ENCODE assay signal across 11 cellular contexts in genomic region chr1:41674501-41674900, GRCh38.
A peak's percentile ranks its signal among the peaks of the same experiment; 100 is the strongest.
DNase-seq lines count a peak whose midpoint lies in the region; ATAC-seq and TF ChIP-seq lines count a peak whose summit lies in the region.
"Had no signal": no experiment of that assay in that cellular context is flagged by ENCODE, and none has a peak within 500 bp of the region (broad histone marks: within the 10 kb centered on the region; RNA-seq: fewer than 3 reads in every experiment).

No MANE protein-coding gene starts in this region.

- no peaks in the 10 kb centered on the region for H3K36me3 Mint-ChIP-seq in activated CD4-positive, alpha-beta T cell treated with anti-CD3 and anti-CD28 coated beads for 36 hours (ENCODE audit: low read depth)
- no peaks in the 10 kb centered on the region for H3K36me3 Mint-ChIP-seq in CD8-positive, alpha-beta memory T cell
- H3K36me3 Mint-ChIP-seq in T-cell: no peaks in the 10 kb centered on the region
- no peaks in the 10 kb centered on the region for H3K36me3 Mint-ChIP-seq in naive B cell

- CTCF ChIA-PET in activated CD4-positive, alpha-beta T cell treated with anti-CD3 and anti-CD28 coated beads for 36 hours (lab: Charles Lee): interaction anchor here (1.0 to 2.4 kb wide), 5 partner anchors 11 to 53 kb away, joined by 3 to 9 read pairs (median 4); no protein-coding TSS in a partner anchor
- CTCF ChIA-PET in CD8-positive, alpha-beta memory T cell (lab: Charles Lee): interaction anchor here (3.5 kb wide), 1 partner anchor 8 kb away, joined by 15 read pairs; no protein-coding TSS in a partner anchor
- CTCF ChIA-PET in T-cell (lab: Charles Lee): no interaction called here

- intact Hi-C loops in activated CD4-positive, alpha-beta T cell treated with anti-CD3 and anti-CD28 coated beads for 36 hours (cut with DNase I, micrococcal nuclease): no loop called here
- intact Hi-C loops in Right ventricle myocardium superior (cut with DNase I): no loop called here

- H3K4me3 Mint-ChIP-seq in activated CD4-positive, alpha-beta T cell treated with anti-CD3 and anti-CD28 coated beads for 36 hours: no peak overlapping the region
- peak overlapping the region in 2 of 7 donors; percentile 70 to 74 for H3K4me3 Mint-ChIP-seq in CD8-positive, alpha-beta memory T cell
- H3K4me3 Mint-ChIP-seq in T-cell (peak overlapping the region in 1 of 3 donors; percentile 78), naive B cell (peak overlapping the region in 6 of 8 donors; percentile 51 to 90 (median 70))

- POLR2A ChIA-PET in activated CD4-positive, alpha-beta T cell treated with anti-CD3 and anti-CD28 coated beads for 36 hours (lab: Charles Lee): interaction anchor here (2.2 kb wide), 1 partner anchor 13 kb away, joined by 6 read pairs; no protein-coding TSS in a partner anchor
- POLR2A ChIA-PET in CD8-positive, alpha-beta memory T cell (lab: Charles Lee): no interaction called here
- POLR2A ChIA-PET in T-cell (lab: Charles Lee): interaction anchor here in 1 of 2 donors (0.5 to 0.7 kb wide), 2 partner anchors 65 to 1451 kb away, joined by 3 to 6 read pairs; no protein-coding TSS in a partner anchor

- no peak for ATAC-seq in activated CD4-positive, alpha-beta T cell treated with anti-CD3 and anti-CD28 coated beads for 36 hours
- ATAC-seq in T-cell (replicated peaks in 1 of 4) (no peak), naive B cell (ENCODE audit: low read depth in 2 of 2) (no peak), Right ventricle myocardium superior (ENCODE audit: poor library complexity) (no peak), HG02840 (IDR thresholded peaks at IDR 0.05; ENCODE audit: low FRiP score, unreplicated experiment) (no peak)

- no peaks in the 10 kb centered on the region for H3K27me3 ChIP-seq in CD8-positive, alpha-beta memory T cell (ENCODE audit: insufficient read depth, low read length, poor library complexity, severe bottlenecking)
- H3K27me3 ChIP-seq in right atrium auricular region: no peaks in the 10 kb centered on the region
- H3K27me3 ChIP-seq: adrenal gland had no signal

- H3K4me1 Mint-ChIP-seq in activated CD4-positive, alpha-beta T cell treated with anti-CD3 and anti-CD28 coated beads for 36 hours: peaks cover 88% of the 10 kb centered on the region
- H3K4me1 Mint-ChIP-seq in CD8-positive, alpha-beta memory T cell: peaks cover 67 to 88% (median 82%) of the 10 kb centered on the region in 3 donors
- peaks cover 71 to 90% (median 80%) of the 10 kb centered on the region in 3 donors for H3K4me1 Mint-ChIP-seq in T-cell
- H3K4me1 Mint-ChIP-seq in naive B cell: peaks cover 62 to 74% (median 70%) of the 10 kb centered on the region in 3 donors

- no peaks in the 10 kb centered on the region for H3K27me3 Mint-ChIP-seq in activated CD4-positive, alpha-beta T cell treated with anti-CD3 and anti-CD28 coated beads for 36 hours
- no peaks in the 10 kb centered on the region for H3K27me3 Mint-ChIP-seq in CD8-positive, alpha-beta memory T cell
- no peaks in the 10 kb centered on the region for H3K27me3 Mint-ChIP-seq in T-cell
- H3K27me3 Mint-ChIP-seq in naive B cell: no peaks in the 10 kb centered on the region

- no peaks in the 10 kb centered on the region for H3K9me3 Mint-ChIP-seq in activated CD4-positive, alpha-beta T cell treated with anti-CD3 and anti-CD28 coated beads for 36 hours (ENCODE audit: low read depth)
- H3K9me3 Mint-ChIP-seq in CD8-positive, alpha-beta memory T cell: no peaks in the 10 kb centered on the region
- H3K9me3 Mint-ChIP-seq in T-cell (no peaks in the 10 kb centered on the region), naive B cell (no peaks in the 10 kb centered on the region)

- peaks cover 78% of the 10 kb centered on the region for H3K4me1 ChIP-seq in CD8-positive, alpha-beta memory T cell (ENCODE audit: insufficient read depth, low read length)
- H3K4me1 ChIP-seq in right atrium auricular region: peaks cover 0 to 23% of the 10 kb centered on the region in 2 donors

- H3K27ac ChIP-seq in CD8-positive, alpha-beta memory T cell (ENCODE audit: low read depth, low read length): no peak overlapping the region
- no peak overlapping the region for H3K27ac ChIP-seq in right atrium auricular region
- H3K27ac ChIP-seq: adrenal gland had no signal

- H3K4me3 ChIP-seq in CD8-positive, alpha-beta memory T cell (ENCODE audit: low read length): no peak overlapping the region
- no peak overlapping the region for H3K4me3 ChIP-seq in right atrium auricular region
- H3K4me3 ChIP-seq: adrenal gland had no signal

- no peaks in the 10 kb centered on the region for H3K9me3 ChIP-seq in CD8-positive, alpha-beta memory T cell (ENCODE audit: low read length)
- no peaks in the 10 kb centered on the region for H3K9me3 ChIP-seq in right atrium auricular region
- H3K9me3 ChIP-seq: adrenal gland had no signal

- peak overlapping the region; percentile 80 for H3K27ac Mint-ChIP-seq in activated CD4-positive, alpha-beta T cell treated with anti-CD3 and anti-CD28 coated beads for 36 hours
- peak overlapping the region; percentile 51 to 96 (median 88) for H3K27ac Mint-ChIP-seq in CD8-positive, alpha-beta memory T cell
- H3K27ac Mint-ChIP-seq in T-cell: peak overlapping the region; percentile 87 to 94
- peak overlapping the region in 4 of 6 donors; percentile 70 to 95 (median 80) for H3K27ac Mint-ChIP-seq in naive B cell

- DNase-seq in activated CD4-positive, alpha-beta T cell treated with anti-CD3 and anti-CD28 coated beads for 36 hours: no peak
- DNase-seq in activated CD4-positive, alpha-beta T cell treated with anti-CD3 and anti-CD28 coated beads for 4 hours: no peak
- no peak for DNase-seq in CD8-positive, alpha-beta memory T cell
- DNase-seq in T-cell: no peak
- DNase-seq in naive B cell: no peak
- no peak for DNase-seq in Right ventricle myocardium superior
- DNase-seq in right atrium auricular region (ENCODE audit: low spot score): no peak
- DNase-seq: ACHN, adrenal gland, caudate nucleus had no signal

- no peaks in the 10 kb centered on the region for H3K36me3 ChIP-seq in CD8-positive, alpha-beta memory T cell (ENCODE audit: insufficient read depth, low read length)
- H3K36me3 ChIP-seq in right atrium auricular region: no peaks in the 10 kb centered on the region
- H3K36me3 ChIP-seq: adrenal gland had no signal

- no peak for TF ChIP-seq CTCF in right atrium auricular region (IDR thresholded peaks at IDR 0.05)

Comparison
In these comparisons a context has a peak if more than half of its experiments do, and no peak if none do; other contexts are left out.
1. CTCF ChIA-PET loops: an anchor here in activated CD4-positive, alpha-beta T cell treated with anti-CD3 and anti-CD28 coated beads for 36 hours (1.0 to 2.4 kb wide) and CD8-positive, alpha-beta memory T cell (3.5 kb wide); none called in T-cell.